ENCODE assay signal across 1 cellular context in the genomic region with DNA sequence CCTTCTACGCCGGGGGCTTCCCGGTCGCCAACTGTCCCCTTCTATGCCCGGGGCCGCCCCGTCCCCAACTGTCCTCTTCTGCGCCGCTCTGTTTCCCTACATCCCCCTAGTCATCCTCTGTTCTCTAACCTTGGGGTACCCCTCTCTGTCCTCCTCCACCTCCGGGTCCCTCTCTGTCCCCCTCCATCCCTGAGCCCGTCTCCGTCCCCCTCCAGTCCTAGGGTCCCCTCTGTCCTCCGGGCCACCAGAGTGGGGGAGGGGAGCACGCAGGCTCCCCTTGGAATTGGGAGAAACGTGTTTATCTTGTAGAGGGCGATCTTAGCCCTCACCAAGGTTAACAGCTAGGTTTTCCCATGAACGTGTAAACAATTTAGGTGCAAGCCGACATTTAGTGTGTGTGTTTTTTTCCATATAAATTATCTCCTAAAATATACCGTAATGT.
TF ChIP-seq lines count a peak whose summit lies in the region.

No MANE protein-coding gene starts in this region.

TF ChIP-seq in K562, 482 proteins besides CTCF, POLR2A, EP300 and RAD21 (continued from another document and continues in another):
- TF ChIP-seq, protein P1, sequence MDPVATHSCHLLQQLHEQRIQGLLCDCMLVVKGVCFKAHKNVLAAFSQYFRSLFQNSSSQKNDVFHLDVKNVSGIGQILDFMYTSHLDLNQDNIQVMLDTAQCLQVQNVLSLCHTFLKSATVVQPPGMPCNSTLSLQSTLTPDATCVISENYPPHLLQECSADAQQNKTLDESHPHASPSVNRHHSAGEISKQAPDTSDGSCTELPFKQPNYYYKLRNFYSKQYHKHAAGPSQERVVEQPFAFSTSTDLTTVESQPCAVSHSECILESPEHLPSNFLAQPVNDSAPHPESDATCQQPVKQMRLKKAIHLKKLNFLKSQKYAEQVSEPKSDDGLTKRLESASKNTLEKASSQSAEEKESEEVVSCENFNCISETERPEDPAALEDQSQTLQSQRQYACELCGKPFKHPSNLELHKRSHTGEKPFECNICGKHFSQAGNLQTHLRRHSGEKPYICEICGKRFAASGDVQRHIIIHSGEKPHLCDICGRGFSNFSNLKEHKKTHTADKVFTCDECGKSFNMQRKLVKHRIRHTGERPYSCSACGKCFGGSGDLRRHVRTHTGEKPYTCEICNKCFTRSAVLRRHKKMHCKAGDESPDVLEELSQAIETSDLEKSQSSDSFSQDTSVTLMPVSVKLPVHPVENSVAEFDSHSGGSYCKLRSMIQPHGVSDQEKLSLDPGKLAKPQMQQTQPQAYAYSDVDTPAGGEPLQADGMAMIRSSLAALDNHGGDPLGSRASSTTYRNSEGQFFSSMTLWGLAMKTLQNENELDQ (CRISPR knock-in tag; IDR thresholded peaks at IDR 0.05; ENCODE audit: borderline replicate concordance), result no peak
- no peak for TF ChIP-seq ZNF507 (tag; conservative IDR thresholded peaks at IDR 0.05)
- TF ChIP-seq FOXJ3 (CRISPR knock-in tag; IDR thresholded peaks at IDR 0.05), result no peak
- TF ChIP-seq ZNF57 (CRISPR knock-in tag; IDR thresholded peaks at IDR 0.05), result no peak
- no peak for TF ChIP-seq NFIX (CRISPR knock-in tag; IDR thresholded peaks at IDR 0.05; ENCODE audit: low read depth)
- peak; percentile 52 to 93; a peak in 3 of 4 replicates for TF ChIP-seq ARNT (IDR thresholded peaks at IDR 0.05)
- TF ChIP-seq, protein P2, sequence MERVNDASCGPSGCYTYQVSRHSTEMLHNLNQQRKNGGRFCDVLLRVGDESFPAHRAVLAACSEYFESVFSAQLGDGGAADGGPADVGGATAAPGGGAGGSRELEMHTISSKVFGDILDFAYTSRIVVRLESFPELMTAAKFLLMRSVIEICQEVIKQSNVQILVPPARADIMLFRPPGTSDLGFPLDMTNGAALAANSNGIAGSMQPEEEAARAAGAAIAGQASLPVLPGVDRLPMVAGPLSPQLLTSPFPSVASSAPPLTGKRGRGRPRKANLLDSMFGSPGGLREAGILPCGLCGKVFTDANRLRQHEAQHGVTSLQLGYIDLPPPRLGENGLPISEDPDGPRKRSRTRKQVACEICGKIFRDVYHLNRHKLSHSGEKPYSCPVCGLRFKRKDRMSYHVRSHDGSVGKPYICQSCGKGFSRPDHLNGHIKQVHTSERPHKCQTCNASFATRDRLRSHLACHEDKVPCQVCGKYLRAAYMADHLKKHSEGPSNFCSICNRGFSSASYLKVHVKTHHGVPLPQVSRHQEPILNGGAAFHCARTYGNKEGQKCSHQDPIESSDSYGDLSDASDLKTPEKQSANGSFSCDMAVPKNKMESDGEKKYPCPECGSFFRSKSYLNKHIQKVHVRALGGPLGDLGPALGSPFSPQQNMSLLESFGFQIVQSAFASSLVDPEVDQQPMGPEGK (CRISPR knock-in tag; IDR thresholded peaks at IDR 0.05; ENCODE audit: borderline replicate concordance), result 0 out of 2 replicates have a peak, but pooled peaks have one; percentile 60
- TF ChIP-seq, protein P3, sequence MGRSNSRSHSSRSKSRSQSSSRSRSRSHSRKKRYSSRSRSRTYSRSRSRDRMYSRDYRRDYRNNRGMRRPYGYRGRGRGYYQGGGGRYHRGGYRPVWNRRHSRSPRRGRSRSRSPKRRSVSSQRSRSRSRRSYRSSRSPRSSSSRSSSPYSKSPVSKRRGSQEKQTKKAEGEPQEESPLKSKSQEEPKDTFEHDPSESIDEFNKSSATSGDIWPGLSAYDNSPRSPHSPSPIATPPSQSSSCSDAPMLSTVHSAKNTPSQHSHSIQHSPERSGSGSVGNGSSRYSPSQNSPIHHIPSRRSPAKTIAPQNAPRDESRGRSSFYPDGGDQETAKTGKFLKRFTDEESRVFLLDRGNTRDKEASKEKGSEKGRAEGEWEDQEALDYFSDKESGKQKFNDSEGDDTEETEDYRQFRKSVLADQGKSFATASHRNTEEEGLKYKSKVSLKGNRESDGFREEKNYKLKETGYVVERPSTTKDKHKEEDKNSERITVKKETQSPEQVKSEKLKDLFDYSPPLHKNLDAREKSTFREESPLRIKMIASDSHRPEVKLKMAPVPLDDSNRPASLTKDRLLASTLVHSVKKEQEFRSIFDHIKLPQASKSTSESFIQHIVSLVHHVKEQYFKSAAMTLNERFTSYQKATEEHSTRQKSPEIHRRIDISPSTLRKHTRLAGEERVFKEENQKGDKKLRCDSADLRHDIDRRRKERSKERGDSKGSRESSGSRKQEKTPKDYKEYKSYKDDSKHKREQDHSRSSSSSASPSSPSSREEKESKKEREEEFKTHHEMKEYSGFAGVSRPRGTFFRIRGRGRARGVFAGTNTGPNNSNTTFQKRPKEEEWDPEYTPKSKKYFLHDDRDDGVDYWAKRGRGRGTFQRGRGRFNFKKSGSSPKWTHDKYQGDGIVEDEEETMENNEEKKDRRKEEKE (IDR thresholded peaks at IDR 0.05; ENCODE audit: borderline replicate concordance in 1 of 2, control insufficient read depth in 1 of 2, low read depth in 2 of 2, low read length in 1 of 2), result 0 out of 4 replicates have a peak, but pooled peaks of 1 of the 2 experiments have one; percentile 11
- TF ChIP-seq NRF1 (conservative IDR thresholded peaks at IDR 0.05 in 1 of 2, IDR thresholded peaks at IDR 0.05 in 1 of 2), result no peak
- TF ChIP-seq, protein P4, sequence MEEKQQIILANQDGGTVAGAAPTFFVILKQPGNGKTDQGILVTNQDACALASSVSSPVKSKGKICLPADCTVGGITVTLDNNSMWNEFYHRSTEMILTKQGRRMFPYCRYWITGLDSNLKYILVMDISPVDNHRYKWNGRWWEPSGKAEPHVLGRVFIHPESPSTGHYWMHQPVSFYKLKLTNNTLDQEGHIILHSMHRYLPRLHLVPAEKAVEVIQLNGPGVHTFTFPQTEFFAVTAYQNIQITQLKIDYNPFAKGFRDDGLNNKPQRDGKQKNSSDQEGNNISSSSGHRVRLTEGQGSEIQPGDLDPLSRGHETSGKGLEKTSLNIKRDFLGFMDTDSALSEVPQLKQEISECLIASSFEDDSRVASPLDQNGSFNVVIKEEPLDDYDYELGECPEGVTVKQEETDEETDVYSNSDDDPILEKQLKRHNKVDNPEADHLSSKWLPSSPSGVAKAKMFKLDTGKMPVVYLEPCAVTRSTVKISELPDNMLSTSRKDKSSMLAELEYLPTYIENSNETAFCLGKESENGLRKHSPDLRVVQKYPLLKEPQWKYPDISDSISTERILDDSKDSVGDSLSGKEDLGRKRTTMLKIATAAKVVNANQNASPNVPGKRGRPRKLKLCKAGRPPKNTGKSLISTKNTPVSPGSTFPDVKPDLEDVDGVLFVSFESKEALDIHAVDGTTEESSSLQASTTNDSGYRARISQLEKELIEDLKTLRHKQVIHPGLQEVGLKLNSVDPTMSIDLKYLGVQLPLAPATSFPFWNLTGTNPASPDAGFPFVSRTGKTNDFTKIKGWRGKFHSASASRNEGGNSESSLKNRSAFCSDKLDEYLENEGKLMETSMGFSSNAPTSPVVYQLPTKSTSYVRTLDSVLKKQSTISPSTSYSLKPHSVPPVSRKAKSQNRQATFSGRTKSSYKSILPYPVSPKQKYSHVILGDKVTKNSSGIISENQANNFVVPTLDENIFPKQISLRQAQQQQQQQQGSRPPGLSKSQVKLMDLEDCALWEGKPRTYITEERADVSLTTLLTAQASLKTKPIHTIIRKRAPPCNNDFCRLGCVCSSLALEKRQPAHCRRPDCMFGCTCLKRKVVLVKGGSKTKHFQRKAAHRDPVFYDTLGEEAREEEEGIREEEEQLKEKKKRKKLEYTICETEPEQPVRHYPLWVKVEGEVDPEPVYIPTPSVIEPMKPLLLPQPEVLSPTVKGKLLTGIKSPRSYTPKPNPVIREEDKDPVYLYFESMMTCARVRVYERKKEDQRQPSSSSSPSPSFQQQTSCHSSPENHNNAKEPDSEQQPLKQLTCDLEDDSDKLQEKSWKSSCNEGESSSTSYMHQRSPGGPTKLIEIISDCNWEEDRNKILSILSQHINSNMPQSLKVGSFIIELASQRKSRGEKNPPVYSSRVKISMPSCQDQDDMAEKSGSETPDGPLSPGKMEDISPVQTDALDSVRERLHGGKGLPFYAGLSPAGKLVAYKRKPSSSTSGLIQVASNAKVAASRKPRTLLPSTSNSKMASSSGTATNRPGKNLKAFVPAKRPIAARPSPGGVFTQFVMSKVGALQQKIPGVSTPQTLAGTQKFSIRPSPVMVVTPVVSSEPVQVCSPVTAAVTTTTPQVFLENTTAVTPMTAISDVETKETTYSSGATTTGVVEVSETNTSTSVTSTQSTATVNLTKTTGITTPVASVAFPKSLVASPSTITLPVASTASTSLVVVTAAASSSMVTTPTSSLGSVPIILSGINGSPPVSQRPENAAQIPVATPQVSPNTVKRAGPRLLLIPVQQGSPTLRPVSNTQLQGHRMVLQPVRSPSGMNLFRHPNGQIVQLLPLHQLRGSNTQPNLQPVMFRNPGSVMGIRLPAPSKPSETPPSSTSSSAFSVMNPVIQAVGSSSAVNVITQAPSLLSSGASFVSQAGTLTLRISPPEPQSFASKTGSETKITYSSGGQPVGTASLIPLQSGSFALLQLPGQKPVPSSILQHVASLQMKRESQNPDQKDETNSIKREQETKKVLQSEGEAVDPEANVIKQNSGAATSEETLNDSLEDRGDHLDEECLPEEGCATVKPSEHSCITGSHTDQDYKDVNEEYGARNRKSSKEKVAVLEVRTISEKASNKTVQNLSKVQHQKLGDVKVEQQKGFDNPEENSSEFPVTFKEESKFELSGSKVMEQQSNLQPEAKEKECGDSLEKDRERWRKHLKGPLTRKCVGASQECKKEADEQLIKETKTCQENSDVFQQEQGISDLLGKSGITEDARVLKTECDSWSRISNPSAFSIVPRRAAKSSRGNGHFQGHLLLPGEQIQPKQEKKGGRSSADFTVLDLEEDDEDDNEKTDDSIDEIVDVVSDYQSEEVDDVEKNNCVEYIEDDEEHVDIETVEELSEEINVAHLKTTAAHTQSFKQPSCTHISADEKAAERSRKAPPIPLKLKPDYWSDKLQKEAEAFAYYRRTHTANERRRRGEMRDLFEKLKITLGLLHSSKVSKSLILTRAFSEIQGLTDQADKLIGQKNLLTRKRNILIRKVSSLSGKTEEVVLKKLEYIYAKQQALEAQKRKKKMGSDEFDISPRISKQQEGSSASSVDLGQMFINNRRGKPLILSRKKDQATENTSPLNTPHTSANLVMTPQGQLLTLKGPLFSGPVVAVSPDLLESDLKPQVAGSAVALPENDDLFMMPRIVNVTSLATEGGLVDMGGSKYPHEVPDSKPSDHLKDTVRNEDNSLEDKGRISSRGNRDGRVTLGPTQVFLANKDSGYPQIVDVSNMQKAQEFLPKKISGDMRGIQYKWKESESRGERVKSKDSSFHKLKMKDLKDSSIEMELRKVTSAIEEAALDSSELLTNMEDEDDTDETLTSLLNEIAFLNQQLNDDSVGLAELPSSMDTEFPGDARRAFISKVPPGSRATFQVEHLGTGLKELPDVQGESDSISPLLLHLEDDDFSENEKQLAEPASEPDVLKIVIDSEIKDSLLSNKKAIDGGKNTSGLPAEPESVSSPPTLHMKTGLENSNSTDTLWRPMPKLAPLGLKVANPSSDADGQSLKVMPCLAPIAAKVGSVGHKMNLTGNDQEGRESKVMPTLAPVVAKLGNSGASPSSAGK (IDR thresholded peaks at IDR 0.05), result peak; percentile 32; the same call in 1 of the 2 replicates
- 0 out of 2 replicates have a peak, but pooled peaks have one; percentile 19 for TF ChIP-seq HDGF (IDR thresholded peaks at IDR 0.05)
- peak; percentile 96 for TF ChIP-seq NFRKB (IDR thresholded peaks at IDR 0.05; ENCODE audit: low read depth)
- TF ChIP-seq NR3C1 (CRISPR knock-in tag; IDR thresholded peaks at IDR 0.05), result no peak
- peak; percentile 30 for TF ChIP-seq NCOA4 (IDR thresholded peaks at IDR 0.05; ENCODE audit: partially characterized antibody)
- TF ChIP-seq BCOR (IDR thresholded peaks at IDR 0.05), result peak; percentile 61; the same call in 1 of the 2 replicates
- no peak for TF ChIP-seq CBFB (CRISPR knock-in tag; IDR thresholded peaks at IDR 0.05)
- TF ChIP-seq KAT2B (IDR thresholded peaks at IDR 0.05; ENCODE audit: low read depth, low read length), result no peak
- no peak for TF ChIP-seq RNF2 (IDR thresholded peaks at IDR 0.05)
- TF ChIP-seq BHLHE40 (IDR thresholded peaks at IDR 0.05; ENCODE audit: low read length), result peak; percentile 49
- TF ChIP-seq BRCA1 (IDR thresholded peaks at IDR 0.05), result no peak
- TF ChIP-seq BRCA1 (CRISPR knock-in tag; IDR thresholded peaks at IDR 0.05), result no peak
- TF ChIP-seq NFE2L1 (tag; IDR thresholded peaks at IDR 0.05; ENCODE audit: borderline replicate concordance, low read depth), result no peak
- TF ChIP-seq, protein P5, sequence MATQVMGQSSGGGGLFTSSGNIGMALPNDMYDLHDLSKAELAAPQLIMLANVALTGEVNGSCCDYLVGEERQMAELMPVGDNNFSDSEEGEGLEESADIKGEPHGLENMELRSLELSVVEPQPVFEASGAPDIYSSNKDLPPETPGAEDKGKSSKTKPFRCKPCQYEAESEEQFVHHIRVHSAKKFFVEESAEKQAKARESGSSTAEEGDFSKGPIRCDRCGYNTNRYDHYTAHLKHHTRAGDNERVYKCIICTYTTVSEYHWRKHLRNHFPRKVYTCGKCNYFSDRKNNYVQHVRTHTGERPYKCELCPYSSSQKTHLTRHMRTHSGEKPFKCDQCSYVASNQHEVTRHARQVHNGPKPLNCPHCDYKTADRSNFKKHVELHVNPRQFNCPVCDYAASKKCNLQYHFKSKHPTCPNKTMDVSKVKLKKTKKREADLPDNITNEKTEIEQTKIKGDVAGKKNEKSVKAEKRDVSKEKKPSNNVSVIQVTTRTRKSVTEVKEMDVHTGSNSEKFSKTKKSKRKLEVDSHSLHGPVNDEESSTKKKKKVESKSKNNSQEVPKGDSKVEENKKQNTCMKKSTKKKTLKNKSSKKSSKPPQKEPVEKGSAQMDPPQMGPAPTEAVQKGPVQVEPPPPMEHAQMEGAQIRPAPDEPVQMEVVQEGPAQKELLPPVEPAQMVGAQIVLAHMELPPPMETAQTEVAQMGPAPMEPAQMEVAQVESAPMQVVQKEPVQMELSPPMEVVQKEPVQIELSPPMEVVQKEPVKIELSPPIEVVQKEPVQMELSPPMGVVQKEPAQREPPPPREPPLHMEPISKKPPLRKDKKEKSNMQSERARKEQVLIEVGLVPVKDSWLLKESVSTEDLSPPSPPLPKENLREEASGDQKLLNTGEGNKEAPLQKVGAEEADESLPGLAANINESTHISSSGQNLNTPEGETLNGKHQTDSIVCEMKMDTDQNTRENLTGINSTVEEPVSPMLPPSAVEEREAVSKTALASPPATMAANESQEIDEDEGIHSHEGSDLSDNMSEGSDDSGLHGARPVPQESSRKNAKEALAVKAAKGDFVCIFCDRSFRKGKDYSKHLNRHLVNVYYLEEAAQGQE (CRISPR knock-in tag; IDR thresholded peaks at IDR 0.05; ENCODE audit: low read depth), result no peak
- TF ChIP-seq ZNF436 (CRISPR knock-in tag; IDR thresholded peaks at IDR 0.05), result no peak
- TF ChIP-seq NFE2 (IDR thresholded peaks at IDR 0.05; ENCODE audit: low read depth), result no peak
- peak; percentile 28 for TF ChIP-seq TAF9B (IDR thresholded peaks at IDR 0.05; ENCODE audit: partially characterized antibody)
- peak; percentile 31; the same call in 1 of the 2 replicates for TF ChIP-seq ZBED1 (IDR thresholded peaks at IDR 0.05)
- TF ChIP-seq, protein P6, sequence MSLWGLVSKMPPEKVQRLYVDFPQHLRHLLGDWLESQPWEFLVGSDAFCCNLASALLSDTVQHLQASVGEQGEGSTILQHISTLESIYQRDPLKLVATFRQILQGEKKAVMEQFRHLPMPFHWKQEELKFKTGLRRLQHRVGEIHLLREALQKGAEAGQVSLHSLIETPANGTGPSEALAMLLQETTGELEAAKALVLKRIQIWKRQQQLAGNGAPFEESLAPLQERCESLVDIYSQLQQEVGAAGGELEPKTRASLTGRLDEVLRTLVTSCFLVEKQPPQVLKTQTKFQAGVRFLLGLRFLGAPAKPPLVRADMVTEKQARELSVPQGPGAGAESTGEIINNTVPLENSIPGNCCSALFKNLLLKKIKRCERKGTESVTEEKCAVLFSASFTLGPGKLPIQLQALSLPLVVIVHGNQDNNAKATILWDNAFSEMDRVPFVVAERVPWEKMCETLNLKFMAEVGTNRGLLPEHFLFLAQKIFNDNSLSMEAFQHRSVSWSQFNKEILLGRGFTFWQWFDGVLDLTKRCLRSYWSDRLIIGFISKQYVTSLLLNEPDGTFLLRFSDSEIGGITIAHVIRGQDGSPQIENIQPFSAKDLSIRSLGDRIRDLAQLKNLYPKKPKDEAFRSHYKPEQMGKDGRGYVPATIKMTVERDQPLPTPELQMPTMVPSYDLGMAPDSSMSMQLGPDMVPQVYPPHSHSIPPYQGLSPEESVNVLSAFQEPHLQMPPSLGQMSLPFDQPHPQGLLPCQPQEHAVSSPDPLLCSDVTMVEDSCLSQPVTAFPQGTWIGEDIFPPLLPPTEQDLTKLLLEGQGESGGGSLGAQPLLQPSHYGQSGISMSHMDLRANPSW (CRISPR knock-in tag; IDR thresholded peaks at IDR 0.05), result no peak
